ENCODE assay signal across 9 cellular contexts in the genomic region with DNA sequence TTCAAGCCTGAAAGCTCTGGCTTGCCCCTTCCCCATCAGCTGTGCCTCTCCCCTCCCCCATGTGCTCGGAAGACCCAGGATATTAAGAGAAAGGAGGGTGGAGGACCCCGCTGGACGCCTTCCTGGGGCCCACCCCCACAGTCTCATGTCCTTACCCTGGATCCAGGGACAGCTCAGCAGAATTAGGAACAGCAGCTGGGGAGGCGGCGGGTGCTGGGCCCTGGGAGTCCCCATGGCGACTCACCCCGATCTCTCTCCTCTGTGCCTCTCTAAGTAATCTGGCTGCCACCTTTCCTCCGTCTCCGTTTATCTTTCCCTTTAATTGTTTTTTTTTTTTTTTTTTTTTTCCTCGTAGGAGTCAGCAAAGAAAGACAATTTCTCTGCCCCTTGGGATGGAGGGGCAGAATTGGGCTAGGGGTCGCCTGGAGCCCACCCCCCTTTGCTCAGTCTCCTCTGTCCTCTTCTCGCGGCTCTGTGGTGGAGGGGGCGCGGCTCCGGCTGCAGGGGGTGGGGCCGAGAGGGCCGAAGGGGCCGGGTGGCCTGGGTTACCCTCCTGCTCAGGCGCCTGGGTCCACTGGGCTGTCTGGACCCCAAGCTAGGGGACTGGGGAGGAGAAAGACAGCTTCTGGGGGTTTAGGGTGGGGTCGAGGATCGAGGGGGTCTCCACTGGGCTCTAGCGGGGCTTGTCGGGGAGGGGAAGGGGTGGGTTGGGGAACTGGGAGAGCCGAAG. TPM values are rescaled to one million over a fixed set of nuclear protein-coding genes. Genes with fewer than 3 reads are reported as not detected.
DNase-seq lines count a peak whose midpoint lies in the region; ATAC-seq, FAIRE-seq and TF ChIP-seq lines count a peak whose summit lies in the region.
"Had no signal": no experiment of that assay in that cellular context is flagged by ENCODE, and none has a peak within 500 bp of the region (broad histone marks: within the 10 kb centered on the region; RNA-seq: fewer than 3 reads in every experiment).

No MANE protein-coding gene starts in this region.

- no peak for TF ChIP-seq CTCF in pancreas (IDR thresholded peaks at IDR 0.05)

- WGBS in pancreas, 2 donors, result 1% methylated on average over 20 to 25 of the region's 25 CpGs

- FAIRE-seq in pancreas (lab: Jason Lieb, UNC), result no peak

- H3K27ac ChIP-seq in pancreas, result peak overlapping the region; percentile 60 to 85 (median 76)

- peak overlapping the region; percentile 18 for H3K4me3 Mint-ChIP-seq in dendritic cell treated with granulocyte-macrophage colony-stimulating factor and Interleukin-4, amounts not matched to agents 40 ng/mL and 50 ng/mL, for 4 days

- H3K4me1 Mint-ChIP-seq in dendritic cell treated with granulocyte-macrophage colony-stimulating factor and Interleukin-4, amounts not matched to agents 40 ng/mL and 50 ng/mL, for 4 days (ENCODE audit: low read depth), result peaks cover 14% of the 10 kb centered on the region

- no peaks in the 10 kb centered on the region for H3K27me3 ChIP-seq in pancreas

- H3K27ac Mint-ChIP-seq in dendritic cell treated with granulocyte-macrophage colony-stimulating factor and Interleukin-4, amounts not matched to agents 40 ng/mL and 50 ng/mL, for 4 days, result no peak overlapping the region
- H3K27ac Mint-ChIP-seq: stimulated activated naive CD8-positive, alpha-beta T cell treated with anti-CD3 and anti-CD28 coated beads, Interleukin-15, Interleukin-2, amounts not matched to agents 100 ng/mL and 50 ng/mL, for 24 hours had no signal

- peaks cover 58% of the 10 kb centered on the region for H3K27me3 Mint-ChIP-seq in dendritic cell treated with granulocyte-macrophage colony-stimulating factor and Interleukin-4, amounts not matched to agents 40 ng/mL and 50 ng/mL, for 4 days

- peak overlapping the region; percentile 51 to 67 (median 56) for H3K4me3 ChIP-seq in pancreas

- H3K9me3 Mint-ChIP-seq in dendritic cell treated with granulocyte-macrophage colony-stimulating factor and Interleukin-4, amounts not matched to agents 40 ng/mL and 50 ng/mL, for 4 days, result no peaks in the 10 kb centered on the region
- H3K9me3 Mint-ChIP-seq: stimulated activated naive CD8-positive, alpha-beta T cell treated with anti-CD3 and anti-CD28 coated beads, Interleukin-15, Interleukin-2, amounts not matched to agents 100 ng/mL and 50 ng/mL, for 24 hours had no signal

- H3K4me1 ChIP-seq in pancreas, result peaks cover 0 to 5% (median 4%) of the 10 kb centered on the region in 3 donors

- no peaks in the 10 kb centered on the region for H3K36me3 ChIP-seq in pancreas

- no peaks in the 10 kb centered on the region for H3K36me3 Mint-ChIP-seq in dendritic cell treated with granulocyte-macrophage colony-stimulating factor and Interleukin-4, amounts not matched to agents 40 ng/mL and 50 ng/mL, for 4 days (ENCODE audit: low read depth)

- intact Hi-C loops in dendritic cell treated with granulocyte-macrophage colony-stimulating factor and Interleukin-4, amounts not matched to agents 40 ng/mL and 50 ng/mL, for 4 days (cut with micrococcal nuclease), result no loop called here
- intact Hi-C loops in pancreas (cut with DNase I), result no loop called here

- ATAC-seq in pancreas (peak; percentile 49 to 75 (median 60)), HG02623 (IDR thresholded peaks at IDR 0.05; ENCODE audit: unreplicated experiment) (no peak)

- no peaks in the 10 kb centered on the region for H3K9me3 ChIP-seq in pancreas

- peak; percentile 85 for DNase-seq in DMS 273 (lab: John Stamatoyannopoulos, UW; ENCODE audit: unreplicated experiment)
- no peak for DNase-seq in DMS 273 treated with DMSO at 0.1 percent for 48 hours (lab: John Stamatoyannopoulos, UW)
- peak; percentile 71 for DNase-seq in NCI-H2171 treated with DMSO at 0.1 percent for 48 hours (lab: John Stamatoyannopoulos, UW)
- DNase-seq in pancreas, result peak in 2 of 6 donors; percentile 77 to 83
- no peak for DNase-seq in central memory CD4-positive, alpha-beta T cell
- DNase-seq in NOMO-1 treated with DMSO at 0.1 percent for 48 hours (lab: John Stamatoyannopoulos, UW; ENCODE audit: unreplicated experiment), result no peak

RNA-seq across cellular contexts. Expression of a gene that starts 0.4 kb away (rescaled TPM):
- total RNA-seq in pancreas, result 10 to 100 TPM; 14.7 to 29.4 (median 18.3) TPM
- 10 to 100 TPM; 12.6 to 38.8 TPM for polyA plus RNA-seq in pancreas

RNA-seq across cellular contexts. Expression of a gene that starts 1.3 kb away (rescaled TPM):
- total RNA-seq in pancreas, result 10 to 100 TPM in 1 of 6 donors, 1 to 10 TPM in 5; 3.8 to 11.2 (median 7.1) TPM
- polyA plus RNA-seq in pancreas, result 10 to 100 TPM; 11.9 to 21.2 TPM

RNA-seq across cellular contexts. Expression of a gene that starts 27.1 kb away (rescaled TPM):
- 10 to 100 TPM in 1 of 6 donors, 1 to 10 TPM in 5; 7.7 to 15.8 (median 9.0) TPM for total RNA-seq in pancreas
- polyA plus RNA-seq in pancreas, result 10 to 100 TPM; 19.3 to 20.5 TPM

RNA-seq across cellular contexts. Expression of a gene that starts 35.9 kb away (rescaled TPM):
- 10 to 100 TPM; 31.9 to 50.9 (median 37.3) TPM for total RNA-seq in pancreas
- polyA plus RNA-seq in pancreas, result 10 to 100 TPM; 52.7 to 69.8 TPM

Comparison
In these comparisons a context has a peak if more than half of its experiments do, and no peak if none do; other contexts are left out.
1. DNase-seq: peak in DMS 273 (single experiment) and NCI-H2171 treated with DMSO at 0.1 percent for 48 hours (single experiment); none in DMS 273 treated with DMSO at 0.1 percent for 48 hours (single experiment), central memory CD4-positive, alpha-beta T cell (single experiment) and NOMO-1 treated with DMSO at 0.1 percent for 48 hours (single experiment).